ENCODE assay signal across 8 cellular contexts in the genomic region with DNA sequence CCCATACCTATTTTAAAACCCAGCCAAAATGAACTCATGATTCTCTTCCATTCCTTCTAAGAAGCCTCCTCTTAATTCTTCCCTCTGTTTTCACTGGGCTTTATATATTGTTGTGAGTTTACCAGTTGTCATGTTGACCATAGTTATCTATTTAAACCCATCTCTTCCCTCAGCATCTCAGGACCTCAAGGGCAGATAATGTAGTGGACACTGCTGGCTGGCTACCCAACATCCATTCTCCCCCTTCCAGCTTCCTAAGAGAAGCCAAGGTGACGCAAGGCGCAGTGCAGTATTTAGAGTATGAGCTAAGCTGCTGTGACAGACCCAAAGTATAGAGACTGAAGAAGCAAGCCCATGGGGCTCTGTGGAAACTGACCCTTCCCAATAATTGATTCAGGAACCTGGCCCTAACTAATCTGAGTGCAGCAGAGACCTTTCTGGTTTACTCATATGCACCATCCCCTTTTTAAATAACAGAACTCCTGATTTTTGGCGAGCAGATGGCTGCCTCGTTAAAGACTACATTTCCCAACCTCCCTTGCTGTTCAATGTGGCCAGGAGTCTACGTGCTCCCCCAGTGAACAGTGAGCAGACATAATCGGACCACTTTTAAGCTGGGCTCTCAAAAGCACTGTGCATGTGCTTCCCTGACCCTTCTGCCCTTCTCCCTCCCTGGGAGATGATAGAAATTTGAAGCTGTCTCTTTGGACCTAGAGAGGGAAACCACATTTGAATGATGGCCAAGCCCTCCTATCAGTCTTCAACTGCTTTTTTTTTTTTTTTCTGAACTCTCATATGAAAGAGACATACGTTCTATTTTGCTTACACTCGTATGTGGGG. TPM values are rescaled to one million over a fixed set of nuclear protein-coding genes. Genes with fewer than 3 reads are reported as not detected.
DNase-seq lines count a peak whose midpoint lies in the region; ATAC-seq and TF ChIP-seq lines count a peak whose summit lies in the region.

No MANE protein-coding gene starts in this region.

- H2AK9ac ChIP-seq in IMR-90 (replicated peaks; ENCODE audit: low read depth, low read length, poor library complexity) = peak overlapping the region; percentile 97

- H3K4me1 Mint-ChIP-seq in activated T-helper 17 cell treated with anti-CD3 and anti-CD28 coated beads, Interleukin-2, amount 50 U/mL, for 72 hours = no peaks in the 10 kb centered on the region

- no peak overlapping the region for H3K4me2 ChIP-seq in IMR-90 (ENCODE audit: low read depth, low read length)

- TF ChIP-seq CTCF in IMR-90 (conservative IDR thresholded peaks at IDR 0.05; ENCODE audit: low read depth, low read length) (no peak), thyroid gland (IDR thresholded peaks at IDR 0.05) (no peak)

- intact Hi-C loops in IMR-90 (cut with micrococcal nuclease) = no loop called here
- intact Hi-C loops in thyroid gland (cut with DNase I) = no loop called here

- H3K4me3 ChIP-seq in IMR-90 (ENCODE audit: insufficient read depth, low read depth, low read length) = no peak overlapping the region
- no peak overlapping the region for H3K4me3 ChIP-seq in thyroid gland (replicated peaks in 1 of 3)

- H3K9me3 ChIP-seq in IMR-90 (ENCODE audit: control insufficient read depth, insufficient read depth, low read length) (no peaks in the 10 kb centered on the region), thyroid gland (no peaks in the 10 kb centered on the region)

- no peak for TF ChIP-seq RAD21 in IMR-90 (IDR thresholded peaks at IDR 0.05; ENCODE audit: low read length)

- ATAC-seq in IMR-90 (ENCODE audit: low read depth) = peak; percentile 28; the same call in 1 of the 2 replicates
- no peak for ATAC-seq in activated T-helper 17 cell treated with anti-CD3 and anti-CD28 coated beads, Interleukin-2, amount 50 U/mL, for 72 hours (replicated peaks)
- no peak for ATAC-seq in HG03571 (IDR thresholded peaks at IDR 0.05; ENCODE audit: unreplicated experiment)
- ATAC-seq in HG03342 (IDR thresholded peaks at IDR 0.05; ENCODE audit: unreplicated experiment) = no peak

- H4K91ac ChIP-seq in IMR-90 (ENCODE audit: insufficient read depth, low read depth, low read length) = peak overlapping the region; percentile 100

- BruUV-seq in IMR-90 (replicated peaks; lab: Mats Ljungman, UMichigan) = no TSS peak

- peak overlapping the region; percentile 100 for H2BK120ac ChIP-seq in IMR-90 (ENCODE audit: low read depth, low read length)

- peak overlapping the region; percentile 99 for H2AK5ac ChIP-seq in IMR-90 (ENCODE audit: low read depth, low read length)

- no peak overlapping the region for H3K4me3 Mint-ChIP-seq in activated T-helper 17 cell treated with anti-CD3 and anti-CD28 coated beads, Interleukin-2, amount 50 U/mL, for 72 hours

- H3K18ac ChIP-seq in IMR-90 (ENCODE audit: low read depth, low read length) = peak overlapping the region; percentile 96

- dilution Hi-C loops in IMR-90 (cut with HindIII; ENCODE audit: low sequenced_read_pairs, unreplicated experiment) = no loop called here

- peak overlapping the region; percentile 100 for H3K23ac ChIP-seq in IMR-90 (ENCODE audit: low read depth, low read length)

- peak overlapping the region; percentile 99 for H3K14ac ChIP-seq in IMR-90 (replicated peaks; ENCODE audit: low read depth, low read length)

- TF ChIP-seq POLR2A in IMR-90 (IDR thresholded peaks at IDR 0.05; ENCODE audit: low read depth, low read length) = no peak; the same call in 1 of the 2 replicates
- TF ChIP-seq POLR2A in thyroid gland (IDR thresholded peaks at IDR 0.05) = no peak

- H4K5ac ChIP-seq in IMR-90 (ENCODE audit: low read depth, low read length) = peak overlapping the region; percentile 97

- no peaks in the 10 kb centered on the region for H3K36me3 ChIP-seq in IMR-90 (ENCODE audit: control insufficient read depth, insufficient read depth, low read length)
- no peaks in the 10 kb centered on the region for H3K36me3 ChIP-seq in thyroid gland

- no peaks in the 10 kb centered on the region for H3K9me3 Mint-ChIP-seq in activated T-helper 17 cell treated with anti-CD3 and anti-CD28 coated beads, Interleukin-2, amount 50 U/mL, for 72 hours

- H3K27me3 ChIP-seq in IMR-90 (ENCODE audit: control insufficient read depth, insufficient read depth, low read length) (no peaks in the 10 kb centered on the region), thyroid gland (no peaks in the 10 kb centered on the region)

- peak overlapping the region; percentile 98 for H2BK5ac ChIP-seq in IMR-90 (ENCODE audit: low read depth, low read length, poor library complexity, severe bottlenecking)

- H3K27me3 Mint-ChIP-seq in activated T-helper 17 cell treated with anti-CD3 and anti-CD28 coated beads, Interleukin-2, amount 50 U/mL, for 72 hours = no peaks in the 10 kb centered on the region

- in situ Hi-C loops in IMR-90 (cut with MboI; ENCODE audit: low sequenced_read_pairs) = no loop called here

- H3K27ac Mint-ChIP-seq in activated T-helper 17 cell treated with anti-CD3 and anti-CD28 coated beads, Interleukin-2, amount 50 U/mL, for 72 hours = peak overlapping the region; percentile 1

- POLR2A ChIA-PET in IMR-90 (lab: Charles Lee; ENCODE audit: unreplicated experiment) = interaction anchor here (0.5 to 1.0 kb wide), 5 partner anchors 28 to 244 kb away, joined by 3 to 7 read pairs (median 4); a partner anchor contains a TSS

- H3K27ac ChIP-seq in IMR-90 (ENCODE audit: insufficient read depth, low read length) = peak overlapping the region; percentile 94
- no peak overlapping the region for H3K27ac ChIP-seq in thyroid gland

- no peaks in the 10 kb centered on the region for H4K20me1 ChIP-seq in IMR-90 (ENCODE audit: insufficient read depth, low read length)

- H3K9ac ChIP-seq in IMR-90 (ENCODE audit: low read depth, low read length) = peak overlapping the region; percentile 10; the same call in 1 of the 2 replicates

- H2AFZ ChIP-seq in IMR-90 (replicated peaks; ENCODE audit: low read length, poor library complexity) = peak overlapping the region; percentile 87

- CTCF ChIA-PET in IMR-90 (lab: Yijun Ruan, JAX) = interaction anchor here (0.7 to 1.7 kb wide), 8 partner anchors 10 to 74 kb away, joined by 3 to 8 read pairs (median 4); a partner anchor contains a TSS

- H4K8ac ChIP-seq in IMR-90 (ENCODE audit: low read depth in 2 of 2, low read length in 2 of 2) = peak overlapping the region; percentile 94 to 100

- WGBS in IMR-90 (ENCODE audit: extremely low coverage in 2 of 2, insufficient read length in 1 of 2), 2 experiments = no CpG with 5 or more reads among the region's 8 CpGs
- 71 to 74% methylated on average over 8 of the region's 8 CpGs for WGBS in thyroid gland, 2 donors

- H3K9me1 ChIP-seq in IMR-90 (ENCODE audit: insufficient read depth, low read length) = peaks cover 28% of the 10 kb centered on the region

- DNase-seq in AG20443 (ENCODE audit: low spot score) (peak; percentile 33), IMR-90 (peak; percentile 67), iris pigment epithelial cell (ENCODE audit: low read depth) (peak; percentile 88), thyroid gland (no peak), NCI-H1092 (lab: John Stamatoyannopoulos, UW) (no peak)

- H3K79me1 ChIP-seq in IMR-90 (ENCODE audit: low read depth in 1 of 2, low read length in 2 of 2) = peaks cover 3 to 36% of the 10 kb centered on the region in 2 experiments; a peak in 2 of 4 replicates

- peak overlapping the region; percentile 100 for H2BK20ac ChIP-seq in IMR-90 (ENCODE audit: low read depth, low read length)

- peak overlapping the region; percentile 99 for H2BK15ac ChIP-seq in IMR-90 (ENCODE audit: low read depth, low read length)

- H3K4ac ChIP-seq in IMR-90 (ENCODE audit: low read depth, low read length) = peak overlapping the region; percentile 100

- no peaks in the 10 kb centered on the region for H3K36me3 Mint-ChIP-seq in activated T-helper 17 cell treated with anti-CD3 and anti-CD28 coated beads, Interleukin-2, amount 50 U/mL, for 72 hours (ENCODE audit: low read depth)

- peaks cover 17% of the 10 kb centered on the region for H3K4me1 ChIP-seq in IMR-90 (ENCODE audit: control insufficient read depth, insufficient read depth, low read length)
- H3K4me1 ChIP-seq in thyroid gland = no peaks in the 10 kb centered on the region

- peak overlapping the region; percentile 92 for H3K56ac ChIP-seq in IMR-90 (ENCODE audit: extremely low read depth, insufficient read depth, low read length)

TF ChIP-seq in IMR-90, 13 proteins besides CTCF, POLR2A, EP300 and RAD21:
- TF ChIP-seq RCOR1 (IDR thresholded peaks at IDR 0.05; ENCODE audit: insufficient replicate concordance, low read length) = no peak
- peak; percentile 54 for TF ChIP-seq CEBPB (IDR thresholded peaks at IDR 0.05; ENCODE audit: low read depth, low read length)
- TF ChIP-seq, protein P1, sequence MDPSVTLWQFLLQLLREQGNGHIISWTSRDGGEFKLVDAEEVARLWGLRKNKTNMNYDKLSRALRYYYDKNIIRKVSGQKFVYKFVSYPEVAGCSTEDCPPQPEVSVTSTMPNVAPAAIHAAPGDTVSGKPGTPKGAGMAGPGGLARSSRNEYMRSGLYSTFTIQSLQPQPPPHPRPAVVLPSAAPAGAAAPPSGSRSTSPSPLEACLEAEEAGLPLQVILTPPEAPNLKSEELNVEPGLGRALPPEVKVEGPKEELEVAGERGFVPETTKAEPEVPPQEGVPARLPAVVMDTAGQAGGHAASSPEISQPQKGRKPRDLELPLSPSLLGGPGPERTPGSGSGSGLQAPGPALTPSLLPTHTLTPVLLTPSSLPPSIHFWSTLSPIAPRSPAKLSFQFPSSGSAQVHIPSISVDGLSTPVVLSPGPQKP (IDR thresholded peaks at IDR 0.05; ENCODE audit: borderline replicate concordance, low read depth, low read length) = no peak
- no peak for TF ChIP-seq SMC3 (IDR thresholded peaks at IDR 0.05; ENCODE audit: low read depth, low read length)
- no peak for TF ChIP-seq FOS (IDR thresholded peaks at IDR 0.05; ENCODE audit: low read depth, low read length)
- TF ChIP-seq, protein P2, sequence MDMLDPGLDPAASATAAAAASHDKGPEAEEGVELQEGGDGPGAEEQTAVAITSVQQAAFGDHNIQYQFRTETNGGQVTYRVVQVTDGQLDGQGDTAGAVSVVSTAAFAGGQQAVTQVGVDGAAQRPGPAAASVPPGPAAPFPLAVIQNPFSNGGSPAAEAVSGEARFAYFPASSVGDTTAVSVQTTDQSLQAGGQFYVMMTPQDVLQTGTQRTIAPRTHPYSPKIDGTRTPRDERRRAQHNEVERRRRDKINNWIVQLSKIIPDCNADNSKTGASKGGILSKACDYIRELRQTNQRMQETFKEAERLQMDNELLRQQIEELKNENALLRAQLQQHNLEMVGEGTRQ (IDR thresholded peaks at IDR 0.05; ENCODE audit: low read depth, low read length) = no peak
- no peak for TF ChIP-seq BHLHE40 (IDR thresholded peaks at IDR 0.05; ENCODE audit: low read depth, low read length)

RNA-seq across cellular contexts. Expression of a gene that starts 28.1 kb away (rescaled TPM):
- total RNA-seq in IMR-90 (2012; rRNA removed) = 8.1 and 10.0 TPM in 2 replicates
- 76.9 and 82.3 TPM in 2 replicates for polyA plus RNA-seq in IMR-90 (2012; rRNA removed)
- polyA plus RNA-seq in IMR-90 (2012; cell fraction: cytosol; rRNA removed) = 85.0 and 112 TPM in 2 replicates
- 50.1 and 52.2 TPM in 2 replicates for polyA plus RNA-seq in IMR-90 (2012; cell fraction: nucleus; rRNA removed; ENCODE audit: low replicate concordance)
- not detected for total RNA-seq in activated T-helper 17 cell treated with anti-CD3 and anti-CD28 coated beads, Interleukin-2, amount 50 U/mL, for 72 hours
- 1 to 10 TPM in 3 of 4 donors, under 1 TPM in 1; 0.88 to 3.1 (median 2.1) TPM for total RNA-seq in thyroid gland

Comparison
In these comparisons a context has a peak if more than half of its experiments do, and no peak if none do; other contexts are left out.
1. DNase-seq: peak in AG20443 (single experiment), IMR-90 (single experiment) and iris pigment epithelial cell (single experiment); none in thyroid gland (0 of 2) and NCI-H1092 (single experiment).